8 cellular contexts compared by ENCODE assay signal in genomic region chr12:122081108-122081696, GRCh38. TPM values are rescaled to one million over a fixed set of nuclear protein-coding genes. Genes with fewer than 3 reads are reported as not detected.
DNase-seq lines count a peak whose midpoint lies in the region; ATAC-seq and TF ChIP-seq lines count a peak whose summit lies in the region.

No MANE protein-coding gene starts in this region.

- no peaks in the 10 kb centered on the region for H3K36me3 ChIP-seq in A673 (ENCODE audit: insufficient read depth, low read length, poor library complexity, severe bottlenecking)
- H3K36me3 ChIP-seq in left lung, result peaks cover 0 to 25% of the 10 kb centered on the region in 2 donors
- no peaks in the 10 kb centered on the region for H3K36me3 ChIP-seq in thoracic aorta

- no peaks in the 10 kb centered on the region for H3K27me3 Mint-ChIP-seq in IgD-negative memory B cell

- DNase-seq in A673 (ENCODE audit: low spot score) (no peak), astrocyte of the cerebellum (ENCODE audit: low read depth) (no peak), left lung (peak; percentile 33 to 50), thoracic aorta (ENCODE audit: low spot score) (no peak), NCI-H69 (lab: John Stamatoyannopoulos, UW) (no peak), lower leg skin (ENCODE audit: low spot score in 2 of 2) (no peak)

- no TSS peak for BruUV-seq in A673 (replicated peaks; lab: Mats Ljungman, UMichigan)

- H3K27ac ChIP-seq in A673 (ENCODE audit: low read depth, low read length, poor library complexity, severe bottlenecking) (no peak overlapping the region), left lung (peak overlapping the region; percentile 82 to 93), thoracic aorta (peak overlapping the region; percentile 62 to 77)

- CTCF ChIA-PET in A673 (lab: Charles Lee), result interaction anchor here (1.2 kb wide), 1 partner anchor 27 kb away, joined by 3 read pairs; no protein-coding TSS in a partner anchor

- in situ Hi-C loops in astrocyte of the cerebellum (cut with HindIII; ENCODE audit: low sequenced_read_pairs), result no loop called here

- H3K9me3 ChIP-seq in A673 (ENCODE audit: low read depth, low read length, poor library complexity, severe bottlenecking), result no peaks in the 10 kb centered on the region
- no peaks in the 10 kb centered on the region for H3K9me3 ChIP-seq in left lung
- no peaks in the 10 kb centered on the region for H3K9me3 ChIP-seq in thoracic aorta

- TF ChIP-seq CTCF in A673 (conservative IDR thresholded peaks at IDR 0.05; ENCODE audit: low read depth, low read length) (no peak), astrocyte of the cerebellum (IDR thresholded peaks at IDR 0.05; ENCODE audit: low read depth, low read length, missing control alignments) (no peak), left lung (IDR thresholded peaks at IDR 0.05) (no peak), thoracic aorta (IDR thresholded peaks at IDR 0.05) (no peak), lower leg skin (IDR thresholded peaks at IDR 0.05) (no peak)

- WGBS in lower leg skin, 2 donors, result 46 to 50% methylated on average over 9 of the region's 9 CpGs

- H3K27me3 ChIP-seq in A673 (replicated peaks; ENCODE audit: insufficient read depth, low read depth, low read length, poor library complexity) (no peaks in the 10 kb centered on the region), left lung (no peaks in the 10 kb centered on the region), thoracic aorta (replicated peaks; ENCODE audit: insufficient read depth) (no peaks in the 10 kb centered on the region)

- H3K4me3 Mint-ChIP-seq in IgD-negative memory B cell, result peak overlapping the region; percentile 75 to 96 (median 92)

- POLR2A ChIA-PET in A673 (lab: Charles Lee; ENCODE audit: low non-redundant PET), result interaction anchor here (0.5 kb wide), 1 partner anchor 210 kb away, joined by 4 read pairs; no protein-coding TSS in a partner anchor

- peaks cover 3% of the 10 kb centered on the region for H3K36me3 Mint-ChIP-seq in IgD-negative memory B cell

- H3K4me1 ChIP-seq in A673 (ENCODE audit: insufficient read depth, low read length, poor library complexity, severe bottlenecking) (peaks cover 30% of the 10 kb centered on the region), left lung (peaks cover 24 to 72% of the 10 kb centered on the region in 2 donors), thoracic aorta (ENCODE audit: control insufficient read depth in 1 of 2, low read depth in 2 of 2) (peaks cover 22 to 47% of the 10 kb centered on the region in 2 donors)

- peaks cover 0 to 2% (median 0%) of the 10 kb centered on the region in 3 donors for H3K9me3 Mint-ChIP-seq in IgD-negative memory B cell

- peaks cover 47 to 56% (median 48%) of the 10 kb centered on the region in 3 donors for H3K4me1 Mint-ChIP-seq in IgD-negative memory B cell

- peak overlapping the region; percentile 46 to 92 (median 91) for H3K27ac Mint-ChIP-seq in IgD-negative memory B cell

- TF ChIP-seq POLR2A in lower leg skin (IDR thresholded peaks at IDR 0.05), result no peak

- peak overlapping the region; percentile 68 for H3K4me3 ChIP-seq in A673 (ENCODE audit: low read depth, low read length, poor library complexity, severe bottlenecking)
- H3K4me3 ChIP-seq in astrocyte of the cerebellum (ENCODE audit: low read depth, low read length), result peak overlapping the region; percentile 75
- H3K4me3 ChIP-seq in left lung, result peak overlapping the region; percentile 65 to 92
- peak overlapping the region; percentile 87 for H3K4me3 ChIP-seq in thoracic aorta
- H3K4me3 ChIP-seq in lower leg skin (ENCODE audit: low read depth, poor library complexity, severe bottlenecking), result no peak overlapping the region

- intact Hi-C loops in A673 (cut with micrococcal nuclease; ENCODE audit: unreplicated experiment), result no loop called here
- intact Hi-C loops in left lung (cut with DNase I), result no loop called here
- intact Hi-C loops in lower leg skin (cut with DNase I; ENCODE audit: low total_unique reads), result no loop called here

- ATAC-seq in left lung, result no peak
- ATAC-seq in thoracic aorta (ENCODE audit: insufficient number of reproducible peaks, low FRiP score, low read depth), result no peak
- no peak for ATAC-seq in HG03175 (IDR thresholded peaks at IDR 0.05; ENCODE audit: unreplicated experiment)

RNA-seq across cellular contexts. Expression of gene MLXIP, which starts 2.6 kb away (rescaled TPM):
- 32.7 and 35.8 TPM in 2 replicates for total RNA-seq in A673 (2021)
- polyA plus RNA-seq in IgD-negative memory B cell, result 17.5 TPM
- 10 to 100 TPM; 48.1 to 62.6 TPM for total RNA-seq in left lung
- total RNA-seq in thoracic aorta, result 10 to 100 TPM; 35.5 to 50.3 TPM
- total RNA-seq in lower leg skin, result 10 to 100 TPM; 15.5 to 34.5 (median 19.8) TPM

RNA-seq across cellular contexts. Expression of gene BCL7A, which starts 59.5 kb away (rescaled TPM):
- total RNA-seq in A673 (2021) (40.7 and 41.8 TPM in 2 replicates), left lung (10 to 100 TPM in 1 of 2 donors, 1 to 10 TPM in 1; 7.0 to 11.1 TPM), thoracic aorta (10 to 100 TPM in 1 of 2 donors, 1 to 10 TPM in 1; 9.6 to 12.9 TPM), lower leg skin (10 to 100 TPM; 17.8 to 22.3 (median 18.9) TPM)
- polyA plus RNA-seq in IgD-negative memory B cell, result 18.7 TPM

Comparison
In these comparisons a context has a peak if more than half of its experiments do, and no peak if none do; other contexts are left out.
1. DNase-seq: peak in left lung (2 of 2); none in A673 (single experiment), astrocyte of the cerebellum (single experiment), thoracic aorta (single experiment), NCI-H69 (single experiment) and lower leg skin (0 of 2).